22 cellular contexts compared by ENCODE assay signal in the genomic region with DNA sequence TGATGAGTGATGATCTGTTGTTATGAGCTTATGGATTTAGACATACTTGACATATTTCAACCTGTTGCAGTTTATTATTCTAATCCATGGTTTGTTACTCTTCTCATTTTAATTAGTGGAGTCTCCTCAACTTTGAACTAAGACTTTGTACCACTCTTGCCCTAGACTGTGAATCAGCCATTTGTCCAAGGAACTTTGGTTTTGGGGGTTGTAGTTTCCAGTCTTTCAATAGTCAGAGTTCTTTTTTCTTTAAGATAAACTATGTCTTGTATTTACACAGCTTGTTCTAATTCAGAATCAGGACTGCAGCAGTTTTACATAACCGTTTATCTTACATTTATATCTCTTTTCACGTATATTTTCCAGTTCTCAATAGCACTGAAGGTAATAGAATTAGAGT.
"Had no signal": no experiment of that assay in that cellular context is flagged by ENCODE, and none has a peak within 500 bp of the region (broad histone marks: within the 10 kb centered on the region; RNA-seq: fewer than 3 reads in every experiment).

No MANE protein-coding gene starts in this region.

- H3K27me3 Mint-ChIP-seq: dendritic cell treated with granulocyte-macrophage colony-stimulating factor and Interleukin-4, amounts not matched to agents 40 ng/mL and 50 ng/mL, for 4 days; effector memory CD8-positive, alpha-beta T cell; type B pancreatic cell had no signal

- H3K36me3 ChIP-seq: esophagus muscularis mucosa, heart left ventricle, ovary, suprapubic skin, thyroid gland had no signal

- H3K4me1 Mint-ChIP-seq: naive thymus-derived CD8-positive, alpha-beta T cell; stimulated activated effector memory CD8-positive, alpha-beta T cell treated with anti-CD3 and anti-CD28 coated beads, Interleukin-12 subunit alpha, Interleukin-12 subunit beta, amount 100 ng/mL, for 72 hours had no signal

- H3K4me3 ChIP-seq: esophagus muscularis mucosa, heart left ventricle, mucosa of descending colon, ovary, suprapubic skin, thyroid gland had no signal

- H3K27ac ChIP-seq: epithelial cell of prostate, esophagus muscularis mucosa, heart left ventricle, ovary, suprapubic skin, thyroid gland had no signal

- H3K9me3 ChIP-seq: mucosa of descending colon, ovary, suprapubic skin, thyroid gland had no signal

- H3K36me3 Mint-ChIP-seq: naive thymus-derived CD8-positive, alpha-beta T cell; stimulated activated effector memory CD8-positive, alpha-beta T cell treated with anti-CD3 and anti-CD28 coated beads, Interleukin-12 subunit alpha, Interleukin-12 subunit beta, amount 100 ng/mL, for 72 hours had no signal

- DNase-seq: effector memory CD8-positive, alpha-beta T cell; heart left ventricle; hypothalamus; islet precursor cell; mammary epithelial cell; mucosa of descending colon; naive thymus-derived CD8-positive, alpha-beta T cell; ovary; right cardiac atrium; small intestine; stimulated activated CD4-positive, alpha-beta T cell treated with anti-CD3 and anti-CD28 coated beads, Interleukin-2, amount 100 ng/mL, for 48 hours; stimulated activated CD8-positive, alpha-beta memory T cell treated with anti-CD3 and anti-CD28 coated beads, Interleukin-4, amount 100 ng/mL, for 48 hours; stimulated activated naive CD8-positive, alpha-beta T cell treated with anti-CD3 and anti-CD28 coated beads, Interleukin-15, Interleukin-2, amounts not matched to agents 100 U/mL and 50 U/mL, for 24 hours; thyroid gland had no signal

- H3K4me1 ChIP-seq: esophagus muscularis mucosa, heart left ventricle, suprapubic skin, thyroid gland had no signal

- H3K4me3 Mint-ChIP-seq: dendritic cell treated with granulocyte-macrophage colony-stimulating factor and Interleukin-4, amounts not matched to agents 40 ng/mL and 50 ng/mL, for 4 days; effector memory CD8-positive, alpha-beta T cell; naive thymus-derived CD8-positive, alpha-beta T cell; neural crest cell; stimulated activated effector memory CD8-positive, alpha-beta T cell treated with anti-CD3 and anti-CD28 coated beads, Interleukin-12 subunit alpha, Interleukin-12 subunit beta, amount 100 ng/mL, for 72 hours; type B pancreatic cell had no signal

- ATAC-seq: effector memory CD8-positive, alpha-beta T cell; heart left ventricle; left lobe of liver; mucosa of descending colon; naive thymus-derived CD8-positive, alpha-beta T cell; right cardiac atrium; stimulated activated effector memory CD8-positive, alpha-beta T cell treated with anti-CD3 and anti-CD28 coated beads, Interleukin-12 subunit alpha, Interleukin-12 subunit beta, amount 100 ng/mL, for 72 hours; stimulated activated naive CD8-positive, alpha-beta T cell treated with anti-CD3 and anti-CD28 coated beads, Interleukin-15, Interleukin-2, amounts not matched to agents 100 U/mL and 50 U/mL, for 24 hours had no signal

- H3K27me3 ChIP-seq: esophagus muscularis mucosa, heart left ventricle, ovary, suprapubic skin, thyroid gland had no signal
